In the genomic region with DNA sequence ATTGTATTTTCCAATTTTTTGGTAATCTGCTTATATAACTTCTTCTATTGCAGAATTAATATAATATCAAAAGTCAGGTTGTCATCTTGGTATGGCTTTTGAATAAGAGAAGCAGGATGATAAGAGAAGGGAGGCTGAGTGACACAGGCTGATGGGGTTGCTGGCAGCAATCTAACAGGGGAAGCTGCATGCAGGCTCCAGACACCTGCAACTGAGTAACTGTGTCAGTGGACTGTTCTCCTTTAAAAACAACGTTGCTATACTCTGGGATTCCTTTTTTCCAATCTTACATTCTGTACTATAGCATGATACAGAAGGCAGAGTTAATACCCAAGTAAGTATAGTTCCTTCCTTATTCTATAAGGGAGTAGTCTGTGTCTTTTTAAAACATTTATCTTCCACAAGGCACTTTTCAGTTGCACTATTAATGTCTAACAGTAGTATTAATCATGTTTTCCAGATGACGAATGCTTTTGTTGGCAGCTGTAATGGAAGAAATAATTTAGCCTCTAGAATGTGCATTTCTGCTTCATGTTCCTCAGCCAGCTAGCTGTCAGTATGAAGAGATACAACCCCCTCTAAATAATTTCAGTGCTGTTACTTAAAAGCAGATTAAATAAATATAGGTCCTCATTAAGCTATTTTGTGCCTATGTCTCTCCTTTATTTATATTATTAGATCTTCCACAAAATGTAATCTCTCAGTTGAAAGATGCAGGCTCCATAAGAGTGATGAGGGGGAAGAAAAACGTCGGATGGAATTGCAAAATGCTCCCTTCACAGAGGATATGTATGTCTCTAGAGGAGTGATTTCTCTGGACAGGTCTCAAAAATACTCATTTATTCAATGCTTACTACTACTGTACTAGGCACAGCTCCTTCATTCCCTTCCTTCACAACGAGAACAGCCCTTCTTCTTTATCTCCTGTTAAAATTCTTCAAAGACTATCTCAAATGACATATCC, we compare ENCODE assay signal across 12 cellular contexts. TPM values are rescaled to one million over a fixed set of nuclear protein-coding genes. Genes with fewer than 3 reads are reported as not detected.
A peak's percentile ranks its signal among the peaks of the same experiment; 100 is the strongest.
DNase-seq lines count a peak whose midpoint lies in the region; ATAC-seq and TF ChIP-seq lines count a peak whose summit lies in the region.
"Had no signal": no experiment of that assay in that cellular context is flagged by ENCODE, and none has a peak within 500 bp of the region (broad histone marks: within the 10 kb centered on the region; RNA-seq: fewer than 3 reads in every experiment).

No MANE protein-coding gene starts in this region.

- DNase-seq in activated CD4-positive, alpha-beta T cell treated with anti-CD3 and anti-CD28 coated beads for 36 hours = no peak
- no peak for DNase-seq in activated CD4-positive, alpha-beta T cell treated with anti-CD3 and anti-CD28 coated beads for 1 hour
- DNase-seq in coronary artery (ENCODE audit: low spot score) (no peak), kidney tubule cell (ENCODE audit: low spot score) (peak; percentile 39), thoracic aorta (ENCODE audit: low spot score) (no peak), NCI-H524 treated with DMSO at 0.1 percent for 48 hours (lab: John Stamatoyannopoulos, UW) (no peak)
- DNase-seq: SHP77 treated with DMSO at 0.1 percent for 48 hours; stimulated activated CD4-positive, alpha-beta T cell treated with anti-CD3 and anti-CD28 coated beads, Interleukin-1b, Interleukin-23, amount 100 ng/mL, for 48 hours; trophoblast cell had no signal

- no peaks in the 10 kb centered on the region for H3K27me3 ChIP-seq in thoracic aorta (replicated peaks; ENCODE audit: insufficient read depth)

- no peaks in the 10 kb centered on the region for H3K36me3 ChIP-seq in thoracic aorta

- H3K4me1 Mint-ChIP-seq in activated CD4-positive, alpha-beta T cell treated with anti-CD3 and anti-CD28 coated beads for 36 hours = peaks cover 16% of the 10 kb centered on the region

- H3K4me1 ChIP-seq in thoracic aorta (ENCODE audit: control insufficient read depth in 1 of 2, low read depth in 2 of 2) = peaks cover 20 to 52% of the 10 kb centered on the region in 2 donors

- peaks cover 4% of the 10 kb centered on the region for H3K36me3 Mint-ChIP-seq in activated CD4-positive, alpha-beta T cell treated with anti-CD3 and anti-CD28 coated beads for 36 hours (ENCODE audit: low read depth)

- POLR2A ChIA-PET in activated CD4-positive, alpha-beta T cell treated with anti-CD3 and anti-CD28 coated beads for 36 hours (lab: Charles Lee) = no interaction called here

- no peak overlapping the region for H3K27ac Mint-ChIP-seq in activated CD4-positive, alpha-beta T cell treated with anti-CD3 and anti-CD28 coated beads for 36 hours
- H3K27ac Mint-ChIP-seq: activated naive CD4-positive, alpha-beta T cell treated with anti-CD3 and anti-CD28 coated beads, Interleukin-2, amount 50 U/mL, for 72 hours had no signal

- H3K9me3 Mint-ChIP-seq in activated CD4-positive, alpha-beta T cell treated with anti-CD3 and anti-CD28 coated beads for 36 hours (ENCODE audit: low read depth) = no peaks in the 10 kb centered on the region

- no peak overlapping the region for H3K4me3 Mint-ChIP-seq in activated CD4-positive, alpha-beta T cell treated with anti-CD3 and anti-CD28 coated beads for 36 hours

- H3K27ac ChIP-seq in coronary artery (peak overlapping the region; percentile 81 to 83), thoracic aorta (peak overlapping the region; percentile 70 to 78)

- ATAC-seq in activated CD4-positive, alpha-beta T cell treated with anti-CD3 and anti-CD28 coated beads for 36 hours = peak; percentile 26
- ATAC-seq in thoracic aorta (ENCODE audit: insufficient number of reproducible peaks, low FRiP score, low read depth) (no peak), GM21825 (IDR thresholded peaks at IDR 0.05; ENCODE audit: unreplicated experiment) (no peak), HG02938 (IDR thresholded peaks at IDR 0.05; ENCODE audit: unreplicated experiment) (no peak)
- ATAC-seq: activated naive CD4-positive, alpha-beta T cell treated with anti-CD3 and anti-CD28 coated beads, Interleukin-2, amount 50 U/mL, for 72 hours had no signal

- H3K27me3 Mint-ChIP-seq in activated CD4-positive, alpha-beta T cell treated with anti-CD3 and anti-CD28 coated beads for 36 hours = no peaks in the 10 kb centered on the region

- H3K4me3 ChIP-seq in coronary artery (peak overlapping the region; percentile 33), thoracic aorta (peak overlapping the region; percentile 18)

- intact Hi-C loops in activated CD4-positive, alpha-beta T cell treated with anti-CD3 and anti-CD28 coated beads for 36 hours (cut with DNase I, micrococcal nuclease) = no loop called here

- CTCF ChIA-PET in activated CD4-positive, alpha-beta T cell treated with anti-CD3 and anti-CD28 coated beads for 36 hours (lab: Charles Lee) = interaction anchor here (1.1 to 2.4 kb wide), 4 partner anchors 13 to 313 kb away, joined by 3 to 8 read pairs (median 6); no protein-coding TSS in a partner anchor

- no peaks in the 10 kb centered on the region for H3K9me3 ChIP-seq in thoracic aorta

- TF ChIP-seq CTCF in coronary artery (IDR thresholded peaks at IDR 0.05) (no peak), thoracic aorta (IDR thresholded peaks at IDR 0.05) (peak; percentile 13)

RNA-seq across cellular contexts. Expression of gene ATG16L2, which starts 50.8 kb away (rescaled TPM):
- total RNA-seq in activated CD4-positive, alpha-beta T cell treated with anti-CD3 and anti-CD28 coated beads for 36 hours = 10 to 100 TPM; 55.3 to 59.4 TPM
- 10 to 100 TPM; 36.0 to 65.5 TPM for total RNA-seq in thoracic aorta
